In the genomic region with DNA sequence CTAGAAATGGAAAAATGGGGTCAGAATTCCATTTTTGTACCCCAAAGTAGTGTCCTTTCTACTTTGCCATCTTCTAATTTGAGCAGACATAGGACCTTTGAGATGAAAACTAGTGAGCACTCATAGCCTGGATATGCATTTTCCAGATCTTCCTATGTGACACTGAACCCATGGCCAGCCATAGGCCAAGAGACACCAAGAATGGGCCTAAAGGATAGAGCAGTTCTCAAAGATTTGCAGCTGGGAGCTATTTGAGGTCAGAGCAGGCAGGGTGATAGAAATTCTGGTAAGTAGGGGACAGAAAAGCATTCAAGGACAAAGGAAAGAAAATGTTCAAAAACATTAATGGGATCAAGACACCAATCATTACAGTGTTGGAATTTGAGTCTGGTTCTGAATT, we compare ENCODE assay signal across 32 cellular contexts.
"Had no signal": no experiment of that assay in that cellular context is flagged by ENCODE, and none has a peak within 500 bp of the region (broad histone marks: within the 10 kb centered on the region; RNA-seq: fewer than 3 reads in every experiment).

No MANE protein-coding gene starts in this region.

- DNase-seq: activated B cell treated with CpG ODN at 0.5 μM for 24 hours; activated CD4-positive, alpha-beta memory T cell treated with anti-CD3 and anti-CD28 coated beads for 36 hours; activated CD4-positive, alpha-beta T cell treated with anti-CD3 and anti-CD28 coated beads for 4 hours; activated CD4-positive, alpha-beta T cell treated with anti-CD3 and anti-CD28 coated beads, Interleukin-2, amount 10 ng/mL, durations not matched to agents 24 days and 14 days; activated CD4-positive, alpha-beta T cell treated with anti-CD3 and anti-CD28 coated beads, Interleukin-2, amount 50 U/mL, for 1 hour; activated CD4-positive, alpha-beta T cell treated with anti-CD3 and anti-CD28 coated beads, Interleukin-2, amount 50 U/mL, for 4 hours; activated CD4-positive, CD25-positive, alpha-beta regulatory T cell treated with anti-CD3 and anti-CD28 coated beads, Interleukin-2, amount 50 U/mL, for 72 hours; activated CD8-positive, alpha-beta memory T cell treated with anti-CD3 and anti-CD28 coated beads, Interleukin-2, amount 50 U/mL, for 4 hours; activated CD8-positive, alpha-beta T cell treated with anti-CD3 and anti-CD28 coated beads for 36 hours; activated effector memory CD4-positive, alpha-beta T cell treated with anti-CD3 and anti-CD28 coated beads, Interleukin-2, amount 50 U/mL, for 16 hours; activated gamma-delta T cell treated with Interleukin-2 at 50 U/mL for 16 hours; activated naive CD4-positive, alpha-beta T cell; activated naive CD4-positive, alpha-beta T cell treated with anti-CD3 and anti-CD28 coated beads for 36 hours; activated naive CD4-positive, alpha-beta T cell treated with anti-CD3 and anti-CD28 coated beads, Interleukin-2, amount 50 U/mL, for 16 hours; activated naive CD8-positive, alpha-beta T cell treated with anti-CD3 and anti-CD28 coated beads for 36 hours; activated T-cell treated with anti-CD3 and anti-CD28 coated beads for 4 hours; activated T-cell treated with anti-CD3 and anti-CD28 coated beads, Interleukin-2, amount 50 U/mL, for 1 hour; activated T-cell treated with anti-CD3 and anti-CD28 coated beads, Interleukin-2, amount 50 U/mL, for 4 hours; activated T-cell treated with anti-CD3 and anti-CD28 coated beads, Interleukin-2, amount 50 U/mL, for 72 hours; adrenal gland; amniotic stem cell; aorta; body of pancreas; brain microvascular endothelial cell; central memory CD4-positive, alpha-beta T cell; T-helper 1 cell; T-helper 2 cell; T-helper 9 cell had no signal

- ATAC-seq: activated CD8-positive, alpha-beta T cell treated with anti-CD3 and anti-CD28 coated beads for 36 hours; activated naive CD4-positive, alpha-beta T cell treated with anti-CD3 and anti-CD28 coated beads, Interleukin-2, amount 50 U/mL, for 72 hours; activated T-cell treated with anti-CD3 and anti-CD28 coated beads, Interleukin-2, amount 50 U/mL, for 4 hours; activated T-cell treated with anti-CD3 and anti-CD28 coated beads, Interleukin-2, amount 50 U/mL, for 72 hours; activated T-helper 17 cell treated with anti-CD3 and anti-CD28 coated beads, Interleukin-2, amount 50 U/mL, for 72 hours; body of pancreas had no signal

- H3K9me3 ChIP-seq: adrenal gland, body of pancreas, breast epithelium had no signal

- H3K27me3 ChIP-seq: adrenal gland, body of pancreas, brain microvascular endothelial cell, breast epithelium had no signal

- H3K4me3 ChIP-seq: adrenal gland, body of pancreas, breast epithelium had no signal

- H3K36me3 ChIP-seq: adrenal gland, brain microvascular endothelial cell, breast epithelium had no signal

- H3K4me1 ChIP-seq: adrenal gland, body of pancreas, breast epithelium had no signal

- H3K27ac ChIP-seq: adrenal gland, body of pancreas, brain microvascular endothelial cell, breast epithelium, VCaP had no signal
